8 cellular contexts compared by ENCODE assay signal in the genomic region with DNA sequence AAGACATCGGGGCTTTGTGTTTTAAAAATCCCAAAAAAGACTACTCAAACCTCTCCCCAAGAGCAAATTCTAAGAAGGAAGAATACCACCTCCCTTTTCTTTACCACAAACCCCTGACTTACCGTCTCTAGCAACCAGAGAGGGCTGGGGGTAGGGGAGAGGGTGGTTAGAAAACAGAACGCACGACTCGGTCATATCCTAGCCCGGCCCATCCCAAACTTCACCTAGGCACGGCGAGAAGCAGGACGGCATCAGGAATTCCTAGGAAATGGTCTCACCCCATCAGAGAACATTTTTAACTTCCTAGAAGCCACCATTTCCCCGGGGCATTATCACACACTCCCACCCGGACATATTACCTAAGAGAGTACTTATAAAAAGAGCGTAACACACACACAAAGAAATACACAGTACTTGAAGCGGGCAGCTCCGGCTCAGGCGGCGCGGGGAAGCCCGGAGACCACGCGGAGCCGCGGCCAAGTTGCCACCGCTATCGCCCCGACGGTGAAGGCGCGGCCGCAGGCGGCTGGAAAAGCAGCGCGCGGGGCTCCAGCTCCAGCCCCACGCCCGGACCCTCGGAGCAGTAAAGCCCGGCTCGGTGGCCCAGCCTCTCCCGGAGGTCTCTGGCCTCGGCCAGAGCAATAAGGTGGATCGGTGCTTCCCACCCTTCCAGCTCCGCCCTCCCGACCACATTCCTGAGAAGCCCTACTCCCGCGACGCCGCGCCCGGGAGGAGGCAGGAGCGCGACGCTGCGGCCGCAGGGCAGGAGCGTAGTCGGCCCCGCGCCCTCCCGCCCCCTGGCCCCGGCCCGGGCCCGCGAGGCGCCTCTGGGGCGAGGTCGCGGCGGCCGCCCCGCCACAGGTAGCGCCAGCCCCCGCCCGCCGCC. TPM values are rescaled to one million over a fixed set of nuclear protein-coding genes. Genes with fewer than 3 reads are reported as not detected.
A peak's percentile ranks its signal among the peaks of the same experiment; 100 is the strongest.
DNase-seq lines count a peak whose midpoint lies in the region; ATAC-seq and TF ChIP-seq lines count a peak whose summit lies in the region.

No MANE protein-coding gene starts in this region.

- no peaks in the 10 kb centered on the region for H3K9me2 ChIP-seq in OCI-LY7 (ENCODE audit: insufficient read depth, low read length)

- peak overlapping the region; percentile 4; the same call in 1 of the 2 replicates for H3K4me2 ChIP-seq in OCI-LY7 (ENCODE audit: low read length)
- peak overlapping the region; percentile 76 for H3K4me2 ChIP-seq in parathyroid adenoma (ENCODE audit: low read length)

- no peaks in the 10 kb centered on the region for H3K4me1 ChIP-seq in OCI-LY7 (ENCODE audit: insufficient read depth, low read length, poor library complexity, severe bottlenecking)
- peaks cover 0 to 25% (median 0%) of the 10 kb centered on the region in 3 donors for H3K4me1 ChIP-seq in gastroesophageal sphincter
- no peaks in the 10 kb centered on the region for H3K4me1 ChIP-seq in parathyroid adenoma

- H2AFZ ChIP-seq in OCI-LY7 (ENCODE audit: low read length) (no peak overlapping the region), parathyroid adenoma (peak overlapping the region; percentile 79)

- WGBS in gastroesophageal sphincter (ENCODE audit: low coverage in 1 of 2), 2 donors, result 0 to 6% methylated on average over 2 to 5 of the region's 74 CpGs

- no peak overlapping the region for H3K27ac ChIP-seq in OCI-LY7 (ENCODE audit: low read depth, low read length, poor library complexity, severe bottlenecking)
- H3K27ac ChIP-seq in gastroesophageal sphincter, result peak overlapping the region; percentile 44 to 90 (median 86)
- no peak overlapping the region for H3K27ac ChIP-seq in parathyroid adenoma

- DNase-seq in AG09309 (ENCODE audit: low read depth) (no peak), OCI-LY7 (ENCODE audit: low spot score) (no peak), medulla oblongata (ENCODE audit: extremely low spot score) (no peak)
- peak; percentile 74 for DNase-seq in activated effector memory CD4-positive, alpha-beta T cell treated with anti-CD3 and anti-CD28 coated beads, Interleukin-2, amount 50 U/mL, for 16 hours

- H3K27me3 ChIP-seq in gastroesophageal sphincter, result no peaks in the 10 kb centered on the region
- no peaks in the 10 kb centered on the region for H3K27me3 ChIP-seq in parathyroid adenoma (ENCODE audit: control insufficient read depth, insufficient read depth, low read length)

- no peak overlapping the region for H3K9ac ChIP-seq in parathyroid adenoma

- CTCF ChIA-PET in OCI-LY7 (lab: Charles Lee; ENCODE audit: unreplicated experiment), result no interaction called here

- no peak for TF ChIP-seq CTCF in AG09309 (IDR thresholded peaks at IDR 0.05; ENCODE audit: control insufficient read depth, insufficient read depth, low read depth, low read length, missing control alignments)
- no peak for TF ChIP-seq CTCF in OCI-LY7 (conservative IDR thresholded peaks at IDR 0.05; ENCODE audit: low read length)
- TF ChIP-seq CTCF in gastroesophageal sphincter (IDR thresholded peaks at IDR 0.05), result peak in 1 of 4 experiments; percentile 32
- no peak for TF ChIP-seq CTCF in parathyroid adenoma (IDR thresholded peaks at IDR 0.05)

- BruUV-seq in OCI-LY7 (replicated peaks; lab: Mats Ljungman, UMichigan), result no TSS peak

- POLR2A ChIA-PET in OCI-LY7 (lab: Charles Lee), result no interaction called here

- intact Hi-C loops in OCI-LY7 (cut with micrococcal nuclease; ENCODE audit: unreplicated experiment), result no loop called here

- ATAC-seq in GM18867 (IDR thresholded peaks at IDR 0.05; ENCODE audit: unreplicated experiment) (peak; percentile 46), HG03064 (IDR thresholded peaks at IDR 0.05; ENCODE audit: low read depth, unreplicated experiment) (peak; percentile 50), gastroesophageal sphincter (peak; percentile 85)

- TF ChIP-seq EP300 in gastroesophageal sphincter (IDR thresholded peaks at IDR 0.05), result no peak

- H3K9me3 ChIP-seq in OCI-LY7 (ENCODE audit: low read length), result no peaks in the 10 kb centered on the region
- no peaks in the 10 kb centered on the region for H3K9me3 ChIP-seq in gastroesophageal sphincter
- no peaks in the 10 kb centered on the region for H3K9me3 ChIP-seq in parathyroid adenoma (ENCODE audit: control insufficient read depth, low read length)

- no peaks in the 10 kb centered on the region for H3K79me2 ChIP-seq in OCI-LY7 (ENCODE audit: insufficient read depth, low read depth, low read length)
- peaks cover 4% of the 10 kb centered on the region for H3K79me2 ChIP-seq in parathyroid adenoma

- no peaks in the 10 kb centered on the region for H4K20me1 ChIP-seq in OCI-LY7 (ENCODE audit: insufficient read depth, low read length)

- peak overlapping the region; percentile 58 for H3K4me3 ChIP-seq in AG09309 (ENCODE audit: control insufficient read depth, low read depth, low read length)
- H3K4me3 ChIP-seq in OCI-LY7 (ENCODE audit: low read depth, low read length, poor library complexity, severe bottlenecking), result no peak overlapping the region
- H3K4me3 ChIP-seq in gastroesophageal sphincter, result peak overlapping the region; percentile 54 to 96
- H3K4me3 ChIP-seq in parathyroid adenoma (ENCODE audit: low read depth, low read length), result peak overlapping the region; percentile 59

- H3K36me3 ChIP-seq in OCI-LY7 (ENCODE audit: insufficient read depth, low read length) (no peaks in the 10 kb centered on the region), gastroesophageal sphincter (no peaks in the 10 kb centered on the region), parathyroid adenoma (ENCODE audit: control insufficient read depth, insufficient read depth, low read length) (no peaks in the 10 kb centered on the region)

- TF ChIP-seq POLR2A in gastroesophageal sphincter (IDR thresholded peaks at IDR 0.05), result no peak

RNA-seq across cellular contexts. Expression of a gene that starts 0.9 kb away (rescaled TPM):
- 0.60 TPM in 1 of 2 replicates, not detected in the other for total RNA-seq in OCI-LY7 (2014; rRNA removed; shearing (Covaris generic))
- total RNA-seq in OCI-LY7 (2022), result not detected in 2 replicates
- 100 to 1,000 TPM in 1 of 4 donors, 10 to 100 TPM in 3; 44.0 to 110 (median 69.5) TPM for total RNA-seq in gastroesophageal sphincter

Comparison
In these comparisons a context has a peak if more than half of its experiments do, and no peak if none do; other contexts are left out.
1. H3K27ac ChIP-seq: peak in gastroesophageal sphincter (4 of 4); none in OCI-LY7 (single experiment) and parathyroid adenoma (single experiment).
2. RNA of a gene that starts 0.9 kb away (total RNA-seq): 44.0 to 110 TPM in gastroesophageal sphincter; 0.60 TPM in OCI-LY7; every median in the first group is over 10 times any median in the second.
3. Peak in every context shown above with its lines, with median percentiles within 50 percentile points of each other: ATAC-seq.